1 cellular context compared by ENCODE assay signal in the genomic region with DNA sequence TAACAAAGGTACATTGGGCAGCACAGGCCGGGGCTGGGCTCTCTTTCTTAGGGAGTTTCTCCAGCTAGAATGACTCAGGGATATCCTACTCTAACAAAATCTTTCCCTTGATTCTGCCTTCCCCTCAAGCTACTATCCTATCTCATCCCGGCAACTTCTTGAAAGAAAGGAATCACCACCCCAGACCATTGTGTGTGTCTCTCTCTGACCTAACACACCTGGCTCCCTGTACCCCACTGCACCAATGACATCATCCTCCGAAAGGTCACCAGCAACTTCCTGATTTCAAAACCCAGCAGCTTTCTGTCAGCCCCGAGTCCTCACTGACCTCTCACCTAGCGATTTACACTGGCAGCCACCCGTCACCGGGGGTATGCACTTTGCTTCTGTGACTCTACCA.
TF ChIP-seq lines count a peak whose summit lies in the region.

No MANE protein-coding gene starts in this region.

TF ChIP-seq in HepG2, 621 proteins besides CTCF, POLR2A, EP300 and RAD21 (continued from another document and continues in another):
- TF ChIP-seq, protein P1, sequence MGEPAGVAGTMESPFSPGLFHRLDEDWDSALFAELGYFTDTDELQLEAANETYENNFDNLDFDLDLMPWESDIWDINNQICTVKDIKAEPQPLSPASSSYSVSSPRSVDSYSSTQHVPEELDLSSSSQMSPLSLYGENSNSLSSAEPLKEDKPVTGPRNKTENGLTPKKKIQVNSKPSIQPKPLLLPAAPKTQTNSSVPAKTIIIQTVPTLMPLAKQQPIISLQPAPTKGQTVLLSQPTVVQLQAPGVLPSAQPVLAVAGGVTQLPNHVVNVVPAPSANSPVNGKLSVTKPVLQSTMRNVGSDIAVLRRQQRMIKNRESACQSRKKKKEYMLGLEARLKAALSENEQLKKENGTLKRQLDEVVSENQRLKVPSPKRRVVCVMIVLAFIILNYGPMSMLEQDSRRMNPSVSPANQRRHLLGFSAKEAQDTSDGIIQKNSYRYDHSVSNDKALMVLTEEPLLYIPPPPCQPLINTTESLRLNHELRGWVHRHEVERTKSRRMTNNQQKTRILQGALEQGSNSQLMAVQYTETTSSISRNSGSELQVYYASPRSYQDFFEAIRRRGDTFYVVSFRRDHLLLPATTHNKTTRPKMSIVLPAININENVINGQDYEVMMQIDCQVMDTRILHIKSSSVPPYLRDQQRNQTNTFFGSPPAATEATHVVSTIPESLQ (CRISPR knock-in tag; conservative IDR thresholded peaks at IDR 0.05), result no peak
- no peak for TF ChIP-seq PCBP2 (optimal IDR thresholded peaks at IDR 0.05; ENCODE audit: low read depth, low read length, poor library complexity, severe bottlenecking)
- TF ChIP-seq SAP130 (CRISPR knock-in tag; IDR thresholded peaks at IDR 0.05; ENCODE audit: low read depth), result peak; percentile 72
- TF ChIP-seq PHF20 (CRISPR knock-in tag; IDR thresholded peaks at IDR 0.05), result no peak
- no peak for TF ChIP-seq ZNF788 (CRISPR knock-in tag; IDR thresholded peaks at IDR 0.05; ENCODE audit: borderline replicate concordance)
- TF ChIP-seq ZNF572 (CRISPR knock-in tag; IDR thresholded peaks at IDR 0.05), result no peak
- peak; percentile 85 for TF ChIP-seq RARA (CRISPR knock-in tag; IDR thresholded peaks at IDR 0.05)
- TF ChIP-seq, protein P2, sequence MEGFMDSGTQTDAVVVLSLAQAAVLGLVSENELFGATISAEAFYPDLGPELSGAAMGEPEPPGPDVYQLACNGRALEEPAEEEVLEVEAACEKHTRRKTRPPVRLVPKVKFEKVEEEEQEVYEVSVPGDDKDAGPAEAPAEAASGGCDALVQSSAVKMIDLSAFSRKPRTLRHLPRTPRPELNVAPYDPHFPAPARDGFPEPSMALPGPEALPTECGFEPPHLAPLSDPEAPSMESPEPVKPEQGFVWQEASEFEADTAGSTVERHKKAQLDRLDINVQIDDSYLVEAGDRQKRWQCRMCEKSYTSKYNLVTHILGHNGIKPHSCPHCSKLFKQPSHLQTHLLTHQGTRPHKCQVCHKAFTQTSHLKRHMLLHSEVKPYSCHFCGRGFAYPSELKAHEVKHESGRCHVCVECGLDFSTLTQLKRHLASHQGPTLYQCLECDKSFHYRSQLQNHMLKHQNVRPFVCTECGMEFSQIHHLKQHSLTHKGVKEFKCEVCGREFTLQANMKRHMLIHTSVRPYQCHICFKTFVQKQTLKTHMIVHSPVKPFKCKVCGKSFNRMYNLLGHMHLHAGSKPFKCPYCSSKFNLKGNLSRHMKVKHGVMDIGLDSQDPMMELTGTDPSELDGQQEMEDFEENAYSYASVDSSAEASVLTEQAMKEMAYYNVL (CRISPR knock-in tag; IDR thresholded peaks at IDR 0.05; ENCODE audit: borderline replicate concordance), result no peak
- no peak for TF ChIP-seq RNF2 (conservative IDR thresholded peaks at IDR 0.05; ENCODE audit: low read depth)
- TF ChIP-seq ZNF816 (CRISPR knock-in tag; IDR thresholded peaks at IDR 0.05; ENCODE audit: borderline replicate concordance), result no peak
- no peak for TF ChIP-seq KDM2A (CRISPR knock-in tag; IDR thresholded peaks at IDR 0.05; ENCODE audit: borderline replicate concordance, low read depth)
- no peak for TF ChIP-seq SIX1 (CRISPR knock-in tag; IDR thresholded peaks at IDR 0.05; ENCODE audit: borderline replicate concordance)
- TF ChIP-seq ZNF251 (CRISPR knock-in tag; IDR thresholded peaks at IDR 0.05), result no peak
- no peak for TF ChIP-seq TP53 (CRISPR knock-in tag; conservative IDR thresholded peaks at IDR 0.05)
- no peak for TF ChIP-seq GLI4 (CRISPR knock-in tag; IDR thresholded peaks at IDR 0.05; ENCODE audit: borderline replicate concordance)
- TF ChIP-seq, protein P3, sequence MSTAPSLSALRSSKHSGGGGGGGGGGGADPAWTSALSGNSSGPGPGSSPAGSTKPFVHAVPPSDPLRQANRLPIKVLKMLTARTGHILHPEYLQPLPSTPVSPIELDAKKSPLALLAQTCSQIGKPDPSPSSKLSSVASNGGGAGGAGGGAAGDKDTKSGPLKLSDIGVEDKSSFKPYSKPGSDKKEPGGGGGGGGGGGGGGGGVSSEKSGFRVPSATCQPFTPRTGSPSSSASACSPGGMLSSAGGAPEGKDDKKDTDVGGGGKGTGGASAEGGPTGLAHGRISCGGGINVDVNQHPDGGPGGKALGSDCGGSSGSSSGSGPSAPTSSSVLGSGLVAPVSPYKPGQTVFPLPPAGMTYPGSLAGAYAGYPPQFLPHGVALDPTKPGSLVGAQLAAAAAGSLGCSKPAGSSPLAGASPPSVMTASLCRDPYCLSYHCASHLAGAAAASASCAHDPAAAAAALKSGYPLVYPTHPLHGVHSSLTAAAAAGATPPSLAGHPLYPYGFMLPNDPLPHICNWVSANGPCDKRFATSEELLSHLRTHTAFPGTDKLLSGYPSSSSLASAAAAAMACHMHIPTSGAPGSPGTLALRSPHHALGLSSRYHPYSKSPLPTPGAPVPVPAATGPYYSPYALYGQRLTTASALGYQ (CRISPR knock-in tag; IDR thresholded peaks at IDR 0.05), result no peak
- TF ChIP-seq, protein P4, sequence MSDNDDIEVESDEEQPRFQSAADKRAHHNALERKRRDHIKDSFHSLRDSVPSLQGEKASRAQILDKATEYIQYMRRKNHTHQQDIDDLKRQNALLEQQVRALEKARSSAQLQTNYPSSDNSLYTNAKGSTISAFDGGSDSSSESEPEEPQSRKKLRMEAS (IDR thresholded peaks at IDR 0.05), result 0 out of 2 replicates have a peak, but pooled peaks have one; percentile 32
- no peak for TF ChIP-seq ZNF101 (CRISPR knock-in tag; IDR thresholded peaks at IDR 0.05; ENCODE audit: borderline replicate concordance, low read depth)
- no peak for TF ChIP-seq ZNF792 (CRISPR knock-in tag; IDR thresholded peaks at IDR 0.05)
- no peak for TF ChIP-seq TOPORS (CRISPR knock-in tag; IDR thresholded peaks at IDR 0.05)
- TF ChIP-seq, protein P5, sequence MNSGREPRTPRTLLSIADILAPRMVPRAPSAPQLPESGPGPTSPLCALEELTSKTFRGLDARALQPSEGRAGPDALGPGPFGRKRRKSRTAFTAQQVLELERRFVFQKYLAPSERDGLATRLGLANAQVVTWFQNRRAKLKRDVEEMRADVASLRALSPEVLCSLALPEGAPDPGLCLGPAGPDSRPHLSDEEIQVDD (CRISPR knock-in tag; IDR thresholded peaks at IDR 0.05; ENCODE audit: borderline replicate concordance), result no peak
- TF ChIP-seq CEBPB (IDR thresholded peaks at IDR 0.05; ENCODE audit: borderline replicate concordance, low read depth, low read length), result peak; percentile 65; the same call in 1 of the 2 replicates
- no peak for TF ChIP-seq ZNF121 (CRISPR knock-in tag; IDR thresholded peaks at IDR 0.05)
- no peak for TF ChIP-seq RBM22 (optimal IDR thresholded peaks at IDR 0.05; ENCODE audit: low read length)
- TF ChIP-seq YEATS2 (CRISPR knock-in tag; IDR thresholded peaks at IDR 0.05; ENCODE audit: borderline replicate concordance), result no peak
- peak; percentile 29; the same call in 1 of the 2 replicates for TF ChIP-seq NFE2 (CRISPR knock-in tag; IDR thresholded peaks at IDR 0.05)
- TF ChIP-seq SOX6 (IDR thresholded peaks at IDR 0.05), result no peak
- TF ChIP-seq SOX6 (CRISPR knock-in tag; IDR thresholded peaks at IDR 0.05), result peak; percentile 55; the same call in 1 of the 2 replicates
- TF ChIP-seq GATA4 (IDR thresholded peaks at IDR 0.05; ENCODE audit: borderline replicate concordance, low read depth), result no peak
- TF ChIP-seq, protein P6, sequence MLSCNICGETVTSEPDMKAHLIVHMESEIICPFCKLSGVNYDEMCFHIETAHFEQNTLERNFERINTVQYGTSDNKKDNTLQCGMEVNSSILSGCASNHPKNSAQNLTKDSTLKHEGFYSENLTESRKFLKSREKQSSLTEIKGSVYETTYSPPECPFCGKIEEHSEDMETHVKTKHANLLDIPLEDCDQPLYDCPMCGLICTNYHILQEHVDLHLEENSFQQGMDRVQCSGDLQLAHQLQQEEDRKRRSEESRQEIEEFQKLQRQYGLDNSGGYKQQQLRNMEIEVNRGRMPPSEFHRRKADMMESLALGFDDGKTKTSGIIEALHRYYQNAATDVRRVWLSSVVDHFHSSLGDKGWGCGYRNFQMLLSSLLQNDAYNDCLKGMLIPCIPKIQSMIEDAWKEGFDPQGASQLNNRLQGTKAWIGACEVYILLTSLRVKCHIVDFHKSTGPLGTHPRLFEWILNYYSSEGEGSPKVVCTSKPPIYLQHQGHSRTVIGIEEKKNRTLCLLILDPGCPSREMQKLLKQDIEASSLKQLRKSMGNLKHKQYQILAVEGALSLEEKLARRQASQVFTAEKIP (CRISPR knock-in tag; IDR thresholded peaks at IDR 0.05; ENCODE audit: borderline replicate concordance), result no peak
- TF ChIP-seq SMAD9 (CRISPR knock-in tag; IDR thresholded peaks at IDR 0.05), result no peak
- TF ChIP-seq STAT5B (CRISPR knock-in tag; IDR thresholded peaks at IDR 0.05), result no peak
- TF ChIP-seq, protein P7, sequence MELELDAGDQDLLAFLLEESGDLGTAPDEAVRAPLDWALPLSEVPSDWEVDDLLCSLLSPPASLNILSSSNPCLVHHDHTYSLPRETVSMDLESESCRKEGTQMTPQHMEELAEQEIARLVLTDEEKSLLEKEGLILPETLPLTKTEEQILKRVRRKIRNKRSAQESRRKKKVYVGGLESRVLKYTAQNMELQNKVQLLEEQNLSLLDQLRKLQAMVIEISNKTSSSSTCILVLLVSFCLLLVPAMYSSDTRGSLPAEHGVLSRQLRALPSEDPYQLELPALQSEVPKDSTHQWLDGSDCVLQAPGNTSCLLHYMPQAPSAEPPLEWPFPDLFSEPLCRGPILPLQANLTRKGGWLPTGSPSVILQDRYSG (CRISPR knock-in tag; IDR thresholded peaks at IDR 0.05), result no peak
- TF ChIP-seq RBFOX2 (IDR thresholded peaks at IDR 0.05; ENCODE audit: low read depth, low read length), result no peak
- no peak for TF ChIP-seq HES4 (CRISPR knock-in tag; IDR thresholded peaks at IDR 0.05; ENCODE audit: borderline replicate concordance)
- TF ChIP-seq ZFP1 (CRISPR knock-in tag; IDR thresholded peaks at IDR 0.05), result no peak
- TF ChIP-seq, protein P8, sequence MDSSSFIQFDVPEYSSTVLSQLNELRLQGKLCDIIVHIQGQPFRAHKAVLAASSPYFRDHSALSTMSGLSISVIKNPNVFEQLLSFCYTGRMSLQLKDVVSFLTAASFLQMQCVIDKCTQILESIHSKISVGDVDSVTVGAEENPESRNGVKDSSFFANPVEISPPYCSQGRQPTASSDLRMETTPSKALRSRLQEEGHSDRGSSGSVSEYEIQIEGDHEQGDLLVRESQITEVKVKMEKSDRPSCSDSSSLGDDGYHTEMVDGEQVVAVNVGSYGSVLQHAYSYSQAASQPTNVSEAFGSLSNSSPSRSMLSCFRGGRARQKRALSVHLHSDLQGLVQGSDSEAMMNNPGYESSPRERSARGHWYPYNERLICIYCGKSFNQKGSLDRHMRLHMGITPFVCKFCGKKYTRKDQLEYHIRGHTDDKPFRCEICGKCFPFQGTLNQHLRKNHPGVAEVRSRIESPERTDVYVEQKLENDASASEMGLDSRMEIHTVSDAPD (CRISPR knock-in tag; IDR thresholded peaks at IDR 0.05), result no peak
- no peak for TF ChIP-seq ZNF607 (CRISPR knock-in tag; IDR thresholded peaks at IDR 0.05; ENCODE audit: borderline replicate concordance)
- no peak for TF ChIP-seq THYN1 (CRISPR knock-in tag; IDR thresholded peaks at IDR 0.05; ENCODE audit: borderline replicate concordance, low read depth)
- no peak for TF ChIP-seq ZNF878 (CRISPR knock-in tag; IDR thresholded peaks at IDR 0.05)
- TF ChIP-seq, protein P9, sequence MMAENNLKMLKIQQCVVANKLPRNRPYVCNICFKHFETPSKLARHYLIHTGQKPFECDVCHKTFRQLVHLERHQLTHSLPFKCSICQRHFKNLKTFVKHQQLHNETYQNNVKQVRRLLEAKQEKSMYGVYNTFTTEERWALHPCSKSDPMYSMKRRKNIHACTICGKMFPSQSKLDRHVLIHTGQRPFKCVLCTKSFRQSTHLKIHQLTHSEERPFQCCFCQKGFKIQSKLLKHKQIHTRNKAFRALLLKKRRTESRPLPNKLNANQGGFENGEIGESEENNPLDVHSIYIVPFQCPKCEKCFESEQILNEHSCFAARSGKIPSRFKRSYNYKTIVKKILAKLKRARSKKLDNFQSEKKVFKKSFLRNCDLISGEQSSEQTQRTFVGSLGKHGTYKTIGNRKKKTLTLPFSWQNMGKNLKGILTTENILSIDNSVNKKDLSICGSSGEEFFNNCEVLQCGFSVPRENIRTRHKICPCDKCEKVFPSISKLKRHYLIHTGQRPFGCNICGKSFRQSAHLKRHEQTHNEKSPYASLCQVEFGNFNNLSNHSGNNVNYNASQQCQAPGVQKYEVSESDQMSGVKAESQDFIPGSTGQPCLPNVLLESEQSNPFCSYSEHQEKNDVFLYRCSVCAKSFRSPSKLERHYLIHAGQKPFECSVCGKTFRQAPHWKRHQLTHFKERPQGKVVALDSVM (CRISPR knock-in tag; IDR thresholded peaks at IDR 0.05), result no peak
- TF ChIP-seq ADNP (CRISPR knock-in tag; IDR thresholded peaks at IDR 0.05), result no peak
- TF ChIP-seq, protein P10, sequence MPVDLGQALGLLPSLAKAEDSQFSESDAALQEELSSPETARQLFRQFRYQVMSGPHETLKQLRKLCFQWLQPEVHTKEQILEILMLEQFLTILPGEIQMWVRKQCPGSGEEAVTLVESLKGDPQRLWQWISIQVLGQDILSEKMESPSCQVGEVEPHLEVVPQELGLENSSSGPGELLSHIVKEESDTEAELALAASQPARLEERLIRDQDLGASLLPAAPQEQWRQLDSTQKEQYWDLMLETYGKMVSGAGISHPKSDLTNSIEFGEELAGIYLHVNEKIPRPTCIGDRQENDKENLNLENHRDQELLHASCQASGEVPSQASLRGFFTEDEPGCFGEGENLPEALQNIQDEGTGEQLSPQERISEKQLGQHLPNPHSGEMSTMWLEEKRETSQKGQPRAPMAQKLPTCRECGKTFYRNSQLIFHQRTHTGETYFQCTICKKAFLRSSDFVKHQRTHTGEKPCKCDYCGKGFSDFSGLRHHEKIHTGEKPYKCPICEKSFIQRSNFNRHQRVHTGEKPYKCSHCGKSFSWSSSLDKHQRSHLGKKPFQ (CRISPR knock-in tag; IDR thresholded peaks at IDR 0.05; ENCODE audit: insufficient replicate concordance), result no peak
- TF ChIP-seq ZNF382 (CRISPR knock-in tag; IDR thresholded peaks at IDR 0.05; ENCODE audit: borderline replicate concordance), result no peak
- TF ChIP-seq, protein P11, sequence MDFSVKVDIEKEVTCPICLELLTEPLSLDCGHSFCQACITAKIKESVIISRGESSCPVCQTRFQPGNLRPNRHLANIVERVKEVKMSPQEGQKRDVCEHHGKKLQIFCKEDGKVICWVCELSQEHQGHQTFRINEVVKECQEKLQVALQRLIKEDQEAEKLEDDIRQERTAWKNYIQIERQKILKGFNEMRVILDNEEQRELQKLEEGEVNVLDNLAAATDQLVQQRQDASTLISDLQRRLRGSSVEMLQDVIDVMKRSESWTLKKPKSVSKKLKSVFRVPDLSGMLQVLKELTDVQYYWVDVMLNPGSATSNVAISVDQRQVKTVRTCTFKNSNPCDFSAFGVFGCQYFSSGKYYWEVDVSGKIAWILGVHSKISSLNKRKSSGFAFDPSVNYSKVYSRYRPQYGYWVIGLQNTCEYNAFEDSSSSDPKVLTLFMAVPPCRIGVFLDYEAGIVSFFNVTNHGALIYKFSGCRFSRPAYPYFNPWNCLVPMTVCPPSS (IDR thresholded peaks at IDR 0.05), result no peak
- TF ChIP-seq ZNF781 (CRISPR knock-in tag; IDR thresholded peaks at IDR 0.05; ENCODE audit: borderline replicate concordance, not compliant biosample characterization), result no peak
